Comparison of ENCODE assay signal across 1 cellular context in genomic region chr12:120265483-120266179, GRCh38.
TF ChIP-seq lines count a peak whose summit lies in the region.

PXN (minus strand) TSS chr12:120265730; CDS start chr12:120265629, 101 bp downstream.

TF ChIP-seq in HepG2, 621 proteins besides CTCF, POLR2A, EP300 and RAD21 (continued from another document and continues in another):
- TF ChIP-seq MNT (IDR thresholded peaks at IDR 0.05) (peak; percentile 67), REL (CRISPR knock-in tag; conservative IDR thresholded peaks at IDR 0.05) (no peak), AGO1 (IDR thresholded peaks at IDR 0.05; ENCODE audit: low read depth, low read length, poor library complexity, severe bottlenecking) (no peak), ZNF691 (CRISPR knock-in tag; IDR thresholded peaks at IDR 0.05; ENCODE audit: borderline replicate concordance, low read depth) (no peak; the same call in none of the 2 replicates), KLF12 (CRISPR knock-in tag; IDR thresholded peaks at IDR 0.05; ENCODE audit: borderline replicate concordance) (peak; percentile 91; the same call in 1 of the 2 replicates), SP1 (IDR thresholded peaks at IDR 0.05) (no peak), SP1 (CRISPR knock-in tag; IDR thresholded peaks at IDR 0.05) (peak; percentile 84), ZFP37 (CRISPR knock-in tag; IDR thresholded peaks at IDR 0.05; ENCODE audit: borderline replicate concordance) (no peak), ZFP1 (CRISPR knock-in tag; IDR thresholded peaks at IDR 0.05) (no peak), ZNF609 (CRISPR knock-in tag; IDR thresholded peaks at IDR 0.05; ENCODE audit: borderline replicate concordance) (0 out of 2 replicates have a peak, but pooled peaks have one; percentile 17), ZNF800 (CRISPR knock-in tag; IDR thresholded peaks at IDR 0.05) (no peak), FOXK1 (CRISPR knock-in tag; IDR thresholded peaks at IDR 0.05; ENCODE audit: borderline replicate concordance, low read depth) (no peak), SUZ12 (IDR thresholded peaks at IDR 0.05; ENCODE audit: low read depth, low read length) (no peak), AKNA (CRISPR knock-in tag; IDR thresholded peaks at IDR 0.05; ENCODE audit: borderline replicate concordance) (no peak), ZBTB39 (CRISPR knock-in tag; IDR thresholded peaks at IDR 0.05) (no peak), SIX4 (CRISPR knock-in tag; IDR thresholded peaks at IDR 0.05) (no peak), ZNF350 (CRISPR knock-in tag; IDR thresholded peaks at IDR 0.05; ENCODE audit: borderline replicate concordance, low read depth) (no peak), ZUFSP (CRISPR knock-in tag; IDR thresholded peaks at IDR 0.05; ENCODE audit: borderline replicate concordance) (no peak), BCL6 (CRISPR knock-in tag; IDR thresholded peaks at IDR 0.05) (peak; percentile 35), ZNF264 (CRISPR knock-in tag; IDR thresholded peaks at IDR 0.05) (no peak), UBTF (CRISPR knock-in tag; IDR thresholded peaks at IDR 0.05) (peak; percentile 54; the same call in 1 of the 2 replicates), HOXA7 (CRISPR knock-in tag; IDR thresholded peaks at IDR 0.05) (no peak), ZC3H13 (CRISPR knock-in tag; IDR thresholded peaks at IDR 0.05) (no peak), MTF1 (CRISPR knock-in tag; IDR thresholded peaks at IDR 0.05) (no peak), ZNF772 (CRISPR knock-in tag; IDR thresholded peaks at IDR 0.05) (no peak; the same call in 1 of the 2 replicates), PHB2 (IDR thresholded peaks at IDR 0.05; ENCODE audit: partially characterized antibody) (no peak), E2F5 (CRISPR knock-in tag; conservative IDR thresholded peaks at IDR 0.05) (no peak), SMARCC2 (IDR thresholded peaks at IDR 0.05) (no peak), ZNF766 (CRISPR knock-in tag; IDR thresholded peaks at IDR 0.05; ENCODE audit: borderline replicate concordance) (no peak), NRL (CRISPR knock-in tag; IDR thresholded peaks at IDR 0.05; ENCODE audit: borderline replicate concordance) (no peak), ZNF17 (CRISPR knock-in tag; IDR thresholded peaks at IDR 0.05) (no peak), ZBTB33 (CRISPR knock-in tag; IDR thresholded peaks at IDR 0.05) (no peak), ZNF205 (CRISPR knock-in tag; IDR thresholded peaks at IDR 0.05) (no peak)
